1 cellular context compared by ENCODE assay signal in the genomic region with DNA sequence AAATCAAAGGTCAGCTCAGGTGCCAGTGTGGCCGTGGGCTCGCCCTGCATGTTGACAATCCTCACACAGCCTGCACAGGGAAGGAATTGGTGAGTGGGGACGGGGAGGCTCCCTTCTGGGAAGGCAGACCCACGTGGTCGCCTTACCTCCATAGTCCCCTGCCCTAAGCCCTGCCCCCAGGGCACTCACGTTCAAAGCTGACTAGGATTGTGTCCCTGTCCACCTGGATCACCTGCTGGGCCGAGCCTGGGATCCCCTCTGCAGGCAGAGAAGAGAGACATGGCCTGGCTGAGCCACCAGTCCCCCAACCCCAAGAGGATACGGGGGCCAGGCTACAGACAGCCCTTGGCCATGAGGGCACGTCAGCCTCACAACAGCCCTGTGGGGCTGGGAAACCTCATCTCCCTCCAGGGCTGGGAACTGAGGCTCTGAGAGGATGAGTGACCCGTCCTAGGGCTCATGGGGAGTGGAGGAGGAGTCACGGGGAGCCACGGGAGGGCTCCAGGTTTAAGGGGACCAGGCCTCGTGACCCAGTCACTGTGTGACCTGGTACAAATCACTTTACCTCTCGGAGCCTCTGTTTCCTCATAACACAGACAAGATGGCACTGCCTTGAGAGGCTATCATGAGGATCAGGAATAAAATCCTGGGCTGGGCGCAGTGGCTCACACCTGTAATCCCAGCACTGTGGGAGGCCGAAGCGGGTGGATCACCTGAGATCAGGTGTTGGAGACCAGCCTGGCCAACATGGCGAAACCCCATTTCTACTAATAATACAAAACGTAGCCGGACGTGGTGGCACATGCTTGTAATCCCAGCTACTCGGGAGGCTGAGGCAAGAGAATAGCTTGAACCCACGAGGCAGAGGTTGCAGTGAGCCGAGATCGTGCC.
TF ChIP-seq lines count a peak whose summit lies in the region.

No MANE protein-coding gene starts in this region.

TF ChIP-seq in IMR-90, 13 proteins besides CTCF, POLR2A, EP300 and RAD21:
- TF ChIP-seq MAZ (IDR thresholded peaks at IDR 0.05; ENCODE audit: borderline replicate concordance, low read depth, low read length) (no peak), BHLHE40 (IDR thresholded peaks at IDR 0.05; ENCODE audit: low read depth, low read length) (no peak), SMC3 (IDR thresholded peaks at IDR 0.05; ENCODE audit: low read depth, low read length) (no peak), RCOR1 (IDR thresholded peaks at IDR 0.05; ENCODE audit: insufficient replicate concordance, low read length) (no peak), CHD1 (IDR thresholded peaks at IDR 0.05; ENCODE audit: low read depth, low read length) (no peak), RFX5 (IDR thresholded peaks at IDR 0.05; ENCODE audit: low read depth, low read length) (no peak), CEBPB (IDR thresholded peaks at IDR 0.05; ENCODE audit: low read depth, low read length) (no peak), MAFK (IDR thresholded peaks at IDR 0.05; ENCODE audit: low read depth, low read length) (no peak), MXI1 (IDR thresholded peaks at IDR 0.05; ENCODE audit: borderline replicate concordance, low read depth, low read length) (no peak), NFE2L2 (IDR thresholded peaks at IDR 0.05; ENCODE audit: low read depth, low read length) (no peak), FOS (IDR thresholded peaks at IDR 0.05; ENCODE audit: low read depth, low read length) (no peak), ELK1 (IDR thresholded peaks at IDR 0.05; ENCODE audit: borderline replicate concordance, low read depth, low read length) (no peak)
- TF ChIP-seq, protein P1, sequence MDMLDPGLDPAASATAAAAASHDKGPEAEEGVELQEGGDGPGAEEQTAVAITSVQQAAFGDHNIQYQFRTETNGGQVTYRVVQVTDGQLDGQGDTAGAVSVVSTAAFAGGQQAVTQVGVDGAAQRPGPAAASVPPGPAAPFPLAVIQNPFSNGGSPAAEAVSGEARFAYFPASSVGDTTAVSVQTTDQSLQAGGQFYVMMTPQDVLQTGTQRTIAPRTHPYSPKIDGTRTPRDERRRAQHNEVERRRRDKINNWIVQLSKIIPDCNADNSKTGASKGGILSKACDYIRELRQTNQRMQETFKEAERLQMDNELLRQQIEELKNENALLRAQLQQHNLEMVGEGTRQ (IDR thresholded peaks at IDR 0.05; ENCODE audit: low read depth, low read length), result no peak
